Comparison of ENCODE assay signal across 13 cellular contexts in the genomic region with DNA sequence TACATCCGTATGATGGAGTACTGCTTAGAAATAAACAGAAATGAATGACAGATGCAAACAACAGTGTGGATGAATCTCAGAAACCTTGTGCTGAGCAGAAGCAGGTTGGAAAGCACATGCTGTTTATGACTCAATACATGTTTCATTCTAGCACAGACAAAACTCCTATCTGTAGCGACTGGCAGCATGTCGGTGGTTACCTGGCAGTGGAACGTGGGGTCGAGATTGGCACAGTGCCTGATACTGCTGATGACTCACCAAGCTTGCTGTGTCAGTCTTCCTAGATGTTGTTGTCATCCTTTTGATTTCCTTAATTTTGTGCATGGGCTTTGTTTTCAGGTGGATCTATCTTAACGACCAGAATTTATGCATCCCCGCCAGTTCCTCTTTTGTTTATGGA.
DNase-seq lines count a peak whose midpoint lies in the region; ATAC-seq and TF ChIP-seq lines count a peak whose summit lies in the region.
"Had no signal": no experiment of that assay in that cellular context is flagged by ENCODE, and none has a peak within 500 bp of the region (broad histone marks: within the 10 kb centered on the region; RNA-seq: fewer than 3 reads in every experiment).

No MANE protein-coding gene starts in this region.

- TF ChIP-seq CTCF in PC-3 (conservative IDR thresholded peaks at IDR 0.05; ENCODE audit: low read depth, low read length) (no peak), endothelial cell (IDR thresholded peaks at IDR 0.05; ENCODE audit: unreplicated experiment) (no peak), ovary (IDR thresholded peaks at IDR 0.05) (no peak)

- H3K36me3 ChIP-seq in PC-3 (ENCODE audit: low read depth, low read length): peaks cover 11% of the 10 kb centered on the region; the same call in 1 of the 2 replicates
- H3K36me3 ChIP-seq in ovary: peaks cover 4% of the 10 kb centered on the region

- no peak for TF ChIP-seq EP300 in ovary (IDR thresholded peaks at IDR 0.05)

- H3K4me3 Mint-ChIP-seq in activated T-cell treated with anti-CD3 and anti-CD28 coated beads, Interleukin-2, amount 50 U/mL, for 4 hours: no peak overlapping the region
- no peak overlapping the region for H3K4me3 Mint-ChIP-seq in activated T-cell treated with anti-CD3 and anti-CD28 coated beads, Interleukin-2, amount 50 U/mL, for 24 hours
- H3K4me3 Mint-ChIP-seq in endothelial cell (ENCODE audit: unreplicated experiment): peak overlapping the region; percentile 13
- H3K4me3 Mint-ChIP-seq: naive B cell had no signal

- POLR2A ChIA-PET in PC-3 (lab: Charles Lee; ENCODE audit: unreplicated experiment): no interaction called here

- no peak overlapping the region for H3K9ac ChIP-seq in PC-3 (ENCODE audit: low read length)

- H3K27ac Mint-ChIP-seq in activated T-cell treated with anti-CD3 and anti-CD28 coated beads, Interleukin-2, amount 50 U/mL, for 24 hours: no peak overlapping the region
- H3K27ac Mint-ChIP-seq in endothelial cell (ENCODE audit: unreplicated experiment): no peak overlapping the region

- peak; percentile 15 for DNase-seq in activated T-cell treated with anti-CD3 and anti-CD28 coated beads, Interleukin-2, amount 50 U/mL, for 4 hours
- no peak for DNase-seq in activated T-cell treated with anti-CD3 and anti-CD28 coated beads, Interleukin-2, amount 50 U/mL, for 24 hours
- DNase-seq in PC-3 (peak; percentile 63), endothelial cell (ENCODE audit: low spot score) (no peak), ovary (no peak), NCI-H1436 (lab: John Stamatoyannopoulos, UW) (no peak)
- DNase-seq in stimulated activated CD4-positive, alpha-beta T cell treated with anti-CD3 and anti-CD28 coated beads, Interleukin-4, amount 100 ng/mL, for 4 hours: peak; percentile 13 to 42
- DNase-seq: MV-4-11, naive B cell, NCI-H446, stomach had no signal

- TF ChIP-seq POLR2A in ovary (IDR thresholded peaks at IDR 0.05): no peak

- H3K27me3 Mint-ChIP-seq in activated T-cell treated with anti-CD3 and anti-CD28 coated beads, Interleukin-2, amount 50 U/mL, for 4 hours (ENCODE audit: low read depth): no peaks in the 10 kb centered on the region
- no peaks in the 10 kb centered on the region for H3K27me3 Mint-ChIP-seq in activated T-cell treated with anti-CD3 and anti-CD28 coated beads, Interleukin-2, amount 50 U/mL, for 24 hours
- no peaks in the 10 kb centered on the region for H3K27me3 Mint-ChIP-seq in endothelial cell (ENCODE audit: unreplicated experiment)
- H3K27me3 Mint-ChIP-seq: naive B cell had no signal

- no peaks in the 10 kb centered on the region for H3K9me2 ChIP-seq in PC-3 (replicated peaks; ENCODE audit: low read length)

- H3K9me3 ChIP-seq in PC-3 (ENCODE audit: low read length) (no peaks in the 10 kb centered on the region), ovary (no peaks in the 10 kb centered on the region)
- H3K9me3 ChIP-seq: stomach had no signal

- H3K4me3 ChIP-seq in PC-3 (ENCODE audit: low read length): no peak overlapping the region
- H3K4me3 ChIP-seq in ovary: no peak overlapping the region
- H3K4me3 ChIP-seq: stomach had no signal

- no peak overlapping the region for H3K27ac ChIP-seq in PC-3 (ENCODE audit: low read length)
- H3K27ac ChIP-seq in ovary: no peak overlapping the region
- H3K27ac ChIP-seq: stomach had no signal

- H4K20me1 ChIP-seq in PC-3 (ENCODE audit: low read length): no peaks in the 10 kb centered on the region

- H3K27me3 ChIP-seq in PC-3 (ENCODE audit: low read length) (no peaks in the 10 kb centered on the region), ovary (no peaks in the 10 kb centered on the region)
- H3K27me3 ChIP-seq: stomach had no signal

- peaks cover 2% of the 10 kb centered on the region for H3K4me1 Mint-ChIP-seq in activated T-cell treated with anti-CD3 and anti-CD28 coated beads, Interleukin-2, amount 50 U/mL, for 4 hours (ENCODE audit: low read depth)
- H3K4me1 Mint-ChIP-seq in activated T-cell treated with anti-CD3 and anti-CD28 coated beads, Interleukin-2, amount 50 U/mL, for 24 hours (ENCODE audit: low read depth): peaks cover 5% of the 10 kb centered on the region
- H3K4me1 Mint-ChIP-seq in endothelial cell (ENCODE audit: unreplicated experiment): peaks cover 18% of the 10 kb centered on the region
- H3K4me1 Mint-ChIP-seq: naive B cell had no signal

- H3K4me2 ChIP-seq in PC-3 (ENCODE audit: low read length): no peak overlapping the region

- ATAC-seq in activated T-cell treated with anti-CD3 and anti-CD28 coated beads, Interleukin-2, amount 50 U/mL, for 4 hours: peak in 1 of 2 donors; percentile 41
- no peak for ATAC-seq in PC-3
- ATAC-seq in GM18861 (IDR thresholded peaks at IDR 0.05; ENCODE audit: unreplicated experiment): no peak
- ATAC-seq: left lobe of liver had no signal

- no peak overlapping the region for H2AFZ ChIP-seq in PC-3 (ENCODE audit: low read length)

- no peaks in the 10 kb centered on the region for H3K9me3 Mint-ChIP-seq in activated T-cell treated with anti-CD3 and anti-CD28 coated beads, Interleukin-2, amount 50 U/mL, for 4 hours
- no peaks in the 10 kb centered on the region for H3K9me3 Mint-ChIP-seq in activated T-cell treated with anti-CD3 and anti-CD28 coated beads, Interleukin-2, amount 50 U/mL, for 24 hours
- no peaks in the 10 kb centered on the region for H3K9me3 Mint-ChIP-seq in endothelial cell (ENCODE audit: unreplicated experiment)
- H3K9me3 Mint-ChIP-seq: naive B cell had no signal

- H3K36me3 Mint-ChIP-seq in activated T-cell treated with anti-CD3 and anti-CD28 coated beads, Interleukin-2, amount 50 U/mL, for 4 hours (ENCODE audit: insufficient read depth): peaks cover 38% of the 10 kb centered on the region
- H3K36me3 Mint-ChIP-seq in activated T-cell treated with anti-CD3 and anti-CD28 coated beads, Interleukin-2, amount 50 U/mL, for 24 hours (ENCODE audit: low read depth): peaks cover 62% of the 10 kb centered on the region
- peaks cover 13% of the 10 kb centered on the region for H3K36me3 Mint-ChIP-seq in endothelial cell (ENCODE audit: low read depth, unreplicated experiment)

- H3K4me1 ChIP-seq in PC-3 (ENCODE audit: insufficient read depth, low read length): no peaks in the 10 kb centered on the region
- H3K4me1 ChIP-seq in ovary (ENCODE audit: insufficient read depth): no peaks in the 10 kb centered on the region

- WGBS in ovary, 3 donors: 77 to 80% (median 78%) methylated on average over 7 of the region's 7 CpGs

- no peaks in the 10 kb centered on the region for H3F3A ChIP-seq in PC-3 (ENCODE audit: low read length, unreplicated experiment)

- intact Hi-C loops in PC-3 (cut with micrococcal nuclease): no loop called here
- intact Hi-C loops in ovary (cut with DNase I): no loop called here

- H3K79me2 ChIP-seq in PC-3 (ENCODE audit: low read length): no peaks in the 10 kb centered on the region

- BruUV-seq in PC-3 (replicated peaks; lab: Mats Ljungman, UMichigan): no TSS peak

- CTCF ChIA-PET in PC-3 (lab: Charles Lee): no interaction called here

Comparison
In these comparisons a context has a peak if more than half of its experiments do, and no peak if none do; other contexts are left out.
1. DNase-seq: peak in activated T-cell treated with anti-CD3 and anti-CD28 coated beads, Interleukin-2, amount 50 U/mL, for 4 hours (single experiment), PC-3 (single experiment) and stimulated activated CD4-positive, alpha-beta T cell treated with anti-CD3 and anti-CD28 coated beads, Interleukin-4, amount 100 ng/mL, for 4 hours (2 of 2); none in activated T-cell treated with anti-CD3 and anti-CD28 coated beads, Interleukin-2, amount 50 U/mL, for 24 hours (single experiment), endothelial cell (single experiment), ovary (0 of 5) and NCI-H1436 (single experiment).